40 cellular contexts compared by ENCODE assay signal in genomic region chr18:59380706-59381105, GRCh38.
"Had no signal": no experiment of that assay in that cellular context is flagged by ENCODE, and none has a peak within 500 bp of the region (broad histone marks: within the 10 kb centered on the region; RNA-seq: fewer than 3 reads in every experiment).

No MANE protein-coding gene starts in this region.

- H3K36me3 Mint-ChIP-seq: activated naive CD4-positive, alpha-beta T cell treated with anti-CD3 and anti-CD28 coated beads, Interleukin-2, amount 50 U/mL, for 72 hours; activated naive CD8-positive, alpha-beta T cell treated with anti-CD3 and anti-CD28 coated beads for 36 hours; brain had no signal

- H3K36me3 ChIP-seq: ascending aorta, cardiac muscle cell had no signal

- H3K9me3 Mint-ChIP-seq: activated CD4-positive, alpha-beta memory T cell treated with anti-CD3 and anti-CD28 coated beads, Interleukin-2, amount 10 ng/mL, durations not matched to agents 7 days and 5 days; activated CD4-positive, alpha-beta T cell treated with anti-CD3 and anti-CD28 coated beads, Interleukin-2, amount 10 ng/mL, durations not matched to agents 7 days and 5 days; activated naive CD4-positive, alpha-beta T cell treated with anti-CD3 and anti-CD28 coated beads for 36 hours; activated naive CD4-positive, alpha-beta T cell treated with anti-CD3 and anti-CD28 coated beads, Interleukin-2, amount 50 U/mL, for 72 hours; activated naive CD8-positive, alpha-beta T cell treated with anti-CD3 and anti-CD28 coated beads for 36 hours; activated T-cell treated with anti-CD3 and anti-CD28 coated beads, Interleukin-2, amount 50 U/mL, for 4 hours; activated T-cell treated with anti-CD3 and anti-CD28 coated beads, Interleukin-2, amount 50 U/mL, for 72 hours; activated T-helper 1 cell treated with anti-CD3 and anti-CD28 coated beads, Interleukin-12 subunit alpha, Interleukin-12 subunit beta, Interleukin-2, Interleukin-4 antibody, amounts not matched to agents 30 ng/mL and 10 ng/mL and 1 ng/mL, durations not matched to agents 14 hours and 24 hours and 36 hours; activated T-helper 17 cell treated with anti-CD3 and anti-CD28 coated beads, Interleukin-2, amount 50 U/mL, for 72 hours; central memory CD8-positive, alpha-beta T cell; T-helper 1 cell treated with Interleukin-12 subunit alpha and Interleukin-12 subunit beta and Interleukin-4 antibody, amounts not matched to agents 30 μg/mL and 1 μg/mL, for 36 hours; T-helper 2 cell treated with Interferon-gamma antibody and Interleukin-4, amounts not matched to agents 5 μg/mL and 100 μg/mL, for 36 hours had no signal

- H3K4me3 Mint-ChIP-seq: activated CD4-positive, alpha-beta memory T cell treated with anti-CD3 and anti-CD28 coated beads, Interleukin-2, amount 10 ng/mL, durations not matched to agents 7 days and 5 days; activated CD4-positive, alpha-beta T cell treated with anti-CD3 and anti-CD28 coated beads for 36 hours; activated CD4-positive, alpha-beta T cell treated with anti-CD3 and anti-CD28 coated beads, Interleukin-2, amount 10 ng/mL, durations not matched to agents 7 days and 5 days; activated CD8-positive, alpha-beta T cell treated with anti-CD3 and anti-CD28 coated beads, Interleukin-2, amount 10 ng/mL, durations not matched to agents 7 days and 5 days; activated naive CD4-positive, alpha-beta T cell treated with anti-CD3 and anti-CD28 coated beads for 36 hours; activated naive CD8-positive, alpha-beta T cell treated with anti-CD3 and anti-CD28 coated beads for 36 hours; activated T-cell treated with anti-CD3 and anti-CD28 coated beads, Interleukin-2, amount 50 U/mL, for 4 hours; activated T-cell treated with anti-CD3 and anti-CD28 coated beads, Interleukin-2, amount 50 U/mL, for 72 hours; activated T-helper 1 cell treated with anti-CD3 and anti-CD28 coated beads, Interleukin-12 subunit alpha, Interleukin-12 subunit beta, Interleukin-2, Interleukin-4 antibody, amounts not matched to agents 30 ng/mL and 10 ng/mL and 1 ng/mL, durations not matched to agents 14 hours and 24 hours and 36 hours; activated T-helper 17 cell treated with anti-CD3 and anti-CD28 coated beads, Interleukin-2, amount 50 U/mL, for 72 hours; brain; central memory CD8-positive, alpha-beta T cell; T-helper 1 cell treated with Interleukin-12 subunit alpha and Interleukin-12 subunit beta and Interleukin-4 antibody, amounts not matched to agents 30 μg/mL and 1 μg/mL, for 36 hours; T-helper 2 cell treated with Interferon-gamma antibody and Interleukin-4, amounts not matched to agents 5 μg/mL and 100 μg/mL, for 36 hours had no signal

- H3K27me3 ChIP-seq: ascending aorta had no signal

- H3K27ac ChIP-seq: ascending aorta, cardiac muscle cell, VCaP had no signal

- H3K4me1 Mint-ChIP-seq: activated CD4-positive, alpha-beta memory T cell treated with anti-CD3 and anti-CD28 coated beads, Interleukin-2, amount 10 ng/mL, durations not matched to agents 7 days and 5 days; activated CD4-positive, alpha-beta T cell treated with anti-CD3 and anti-CD28 coated beads, Interleukin-2, amount 10 ng/mL, durations not matched to agents 7 days and 5 days; central memory CD8-positive, alpha-beta T cell had no signal

- FAIRE-seq: bronchial epithelial cell, TTC549 had no signal

- H3K27ac Mint-ChIP-seq: activated CD4-positive, alpha-beta memory T cell treated with anti-CD3 and anti-CD28 coated beads, Interleukin-2, amount 10 ng/mL, durations not matched to agents 7 days and 5 days; activated CD4-positive, alpha-beta T cell treated with anti-CD3 and anti-CD28 coated beads for 36 hours; activated CD4-positive, alpha-beta T cell treated with anti-CD3 and anti-CD28 coated beads, Interleukin-2, amount 10 ng/mL, durations not matched to agents 7 days and 5 days; activated CD8-positive, alpha-beta T cell treated with anti-CD3 and anti-CD28 coated beads, Interleukin-2, amount 10 ng/mL, durations not matched to agents 7 days and 5 days; activated naive CD4-positive, alpha-beta T cell treated with anti-CD3 and anti-CD28 coated beads for 36 hours; activated naive CD4-positive, alpha-beta T cell treated with anti-CD3 and anti-CD28 coated beads, Interleukin-2, amount 50 U/mL, for 72 hours; activated naive CD8-positive, alpha-beta T cell treated with anti-CD3 and anti-CD28 coated beads for 36 hours; activated T-cell treated with anti-CD3 and anti-CD28 coated beads, Interleukin-2, amount 50 U/mL, for 72 hours; activated T-helper 1 cell treated with anti-CD3 and anti-CD28 coated beads, Interleukin-12 subunit alpha, Interleukin-12 subunit beta, Interleukin-2, Interleukin-4 antibody, amounts not matched to agents 30 ng/mL and 10 ng/mL and 1 ng/mL, durations not matched to agents 14 hours and 24 hours and 36 hours; activated T-helper 17 cell treated with anti-CD3 and anti-CD28 coated beads, Interleukin-2, amount 50 U/mL, for 72 hours; brain; T-helper 1 cell treated with Interleukin-12 subunit alpha and Interleukin-12 subunit beta and Interleukin-4 antibody, amounts not matched to agents 30 μg/mL and 1 μg/mL, for 36 hours; T-helper 2 cell treated with Interferon-gamma antibody and Interleukin-4, amounts not matched to agents 5 μg/mL and 100 μg/mL, for 36 hours had no signal

- H3K4me1 ChIP-seq: ascending aorta had no signal

- ATAC-seq: activated CD4-positive, CD25-positive, alpha-beta regulatory T cell treated with anti-CD3 and anti-CD28 coated beads, Interleukin-2, amount 50 U/mL, for 24 hours; activated CD8-positive, alpha-beta T cell treated with anti-CD3 and anti-CD28 coated beads, Interleukin-2, amount 10 ng/mL, durations not matched to agents 7 days and 5 days; activated naive CD4-positive, alpha-beta T cell treated with anti-CD3 and anti-CD28 coated beads, Interleukin-2, amount 50 U/mL, for 72 hours; activated T-cell treated with anti-CD3 and anti-CD28 coated beads, Interleukin-2, amount 50 U/mL, for 4 hours; activated T-cell treated with anti-CD3 and anti-CD28 coated beads, Interleukin-2, amount 50 U/mL, for 72 hours; activated T-helper 17 cell treated with anti-CD3 and anti-CD28 coated beads, Interleukin-2, amount 50 U/mL, for 72 hours had no signal

- H3K9me3 ChIP-seq: ascending aorta had no signal

- H3K4me3 ChIP-seq: ascending aorta, cardiac muscle cell had no signal

- DNase-seq: activated CD4-positive, alpha-beta memory T cell treated with anti-CD3 and anti-CD28 coated beads, Interleukin-2, amount 10 ng/mL, durations not matched to agents 7 days and 5 days; activated CD4-positive, alpha-beta T cell treated with anti-CD3 and anti-CD28 coated beads for 1 hour; activated CD4-positive, alpha-beta T cell treated with anti-CD3 and anti-CD28 coated beads for 36 hours; activated CD4-positive, alpha-beta T cell treated with anti-CD3 and anti-CD28 coated beads for 48 hours; activated CD4-positive, alpha-beta T cell treated with anti-CD3 and anti-CD28 coated beads, Interleukin-2, amount 10 ng/mL, durations not matched to agents 7 days and 5 days; activated CD4-positive, alpha-beta T cell treated with anti-CD3 and anti-CD28 coated beads, Interleukin-2, amount 50 U/mL, for 48 hours; activated CD4-positive, CD25-positive, alpha-beta regulatory T cell; activated CD8-positive, alpha-beta memory T cell treated with anti-CD3 and anti-CD28 coated beads for 24 hours; activated CD8-positive, alpha-beta memory T cell treated with anti-CD3 and anti-CD28 coated beads, Interleukin-2, amount 50 U/mL, for 4 hours; activated CD8-positive, alpha-beta T cell treated with anti-CD3 and anti-CD28 coated beads, Interleukin-2, amount 10 ng/mL, durations not matched to agents 7 days and 5 days; activated effector memory CD4-positive, alpha-beta T cell treated with anti-CD3 and anti-CD28 coated beads, Interleukin-2, amount 50 U/mL, for 16 hours; activated gamma-delta T cell treated with Interleukin-2 at 50 U/mL for 16 hours; activated naive CD4-positive, alpha-beta T cell; activated naive CD4-positive, alpha-beta T cell treated with anti-CD3 and anti-CD28 coated beads for 36 hours; activated naive CD4-positive, alpha-beta T cell treated with anti-CD3 and anti-CD28 coated beads, Interleukin-2, amount 50 U/mL, for 16 hours; activated naive CD8-positive, alpha-beta T cell treated with anti-CD3 and anti-CD28 coated beads for 36 hours; activated T-cell treated with anti-CD3 and anti-CD28 coated beads for 4 hours; activated T-cell treated with anti-CD3 and anti-CD28 coated beads, Interleukin-2, amount 50 U/mL, for 1 hour; activated T-cell treated with anti-CD3 and anti-CD28 coated beads, Interleukin-2, amount 50 U/mL, for 4 hours; activated T-cell treated with anti-CD3 and anti-CD28 coated beads, Interleukin-2, amount 50 U/mL, for 72 hours; amygdala; anterior cingulate cortex; caudate nucleus; cerebellar nuclear complex; T-helper 1 cell; T-helper 2 cell; T-helper 9 cell had no signal
